ENCODE assay signal across 2 cellular contexts in genomic region chr10:29344073-29344820, GRCh38.
TF ChIP-seq lines count a peak whose summit lies in the region.

No MANE protein-coding gene starts in this region.

TF ChIP-seq in HepG2, 621 proteins besides CTCF, POLR2A, EP300 and RAD21:
- TF ChIP-seq ZNF687 (CRISPR knock-in tag; IDR thresholded peaks at IDR 0.05): no peak
- no peak for TF ChIP-seq ZNF276 (CRISPR knock-in tag; IDR thresholded peaks at IDR 0.05; ENCODE audit: low read depth)
- no peak for TF ChIP-seq PAF1 (CRISPR knock-in tag; IDR thresholded peaks at IDR 0.05)
- no peak for TF ChIP-seq ZNF607 (CRISPR knock-in tag; IDR thresholded peaks at IDR 0.05; ENCODE audit: borderline replicate concordance)
- no peak for TF ChIP-seq PREB (CRISPR knock-in tag; IDR thresholded peaks at IDR 0.05)
- no peak for TF ChIP-seq NR2F1 (CRISPR knock-in tag; IDR thresholded peaks at IDR 0.05)
- TF ChIP-seq MLX (CRISPR knock-in tag; IDR thresholded peaks at IDR 0.05): no peak
- no peak for TF ChIP-seq CBX2 (IDR thresholded peaks at IDR 0.05; ENCODE audit: low read depth, low read length)
- TF ChIP-seq CBX2 (CRISPR knock-in tag; IDR thresholded peaks at IDR 0.05; ENCODE audit: low read depth): no peak
- TF ChIP-seq SAFB2 (CRISPR knock-in tag; IDR thresholded peaks at IDR 0.05; ENCODE audit: borderline replicate concordance, low read depth): no peak
- TF ChIP-seq SOX13 (IDR thresholded peaks at IDR 0.05): no peak
- TF ChIP-seq SOX13 (CRISPR knock-in tag; conservative IDR thresholded peaks at IDR 0.05 in 1 of 2, IDR thresholded peaks at IDR 0.05 in 1 of 2): no peak
- no peak for TF ChIP-seq PCBP2 (optimal IDR thresholded peaks at IDR 0.05; ENCODE audit: low read depth, low read length, poor library complexity, severe bottlenecking)
- no peak for TF ChIP-seq ZNF567 (CRISPR knock-in tag; IDR thresholded peaks at IDR 0.05; ENCODE audit: borderline replicate concordance)
- TF ChIP-seq DR1 (CRISPR knock-in tag; IDR thresholded peaks at IDR 0.05): no peak
- no peak for TF ChIP-seq CBX1 (IDR thresholded peaks at IDR 0.05; ENCODE audit: low read depth)
- no peak for TF ChIP-seq FOXO1 (CRISPR knock-in tag; IDR thresholded peaks at IDR 0.05)
- no peak for TF ChIP-seq ZNF674 (CRISPR knock-in tag; IDR thresholded peaks at IDR 0.05; ENCODE audit: low read depth)
- TF ChIP-seq ZNF234 (CRISPR knock-in tag; conservative IDR thresholded peaks at IDR 0.05): no peak
- no peak for TF ChIP-seq HMGXB4 (CRISPR knock-in tag; IDR thresholded peaks at IDR 0.05; ENCODE audit: borderline replicate concordance in 1 of 2, low read depth in 1 of 2)
- TF ChIP-seq ZNF782 (CRISPR knock-in tag; IDR thresholded peaks at IDR 0.05; ENCODE audit: borderline replicate concordance): no peak

TF ChIP-seq in GM12878, 131 proteins besides CTCF, POLR2A, EP300 and RAD21:
- TF ChIP-seq IKZF1 (conservative IDR thresholded peaks at IDR 0.05): no peak
- TF ChIP-seq BHLHE40 (IDR thresholded peaks at IDR 0.05; ENCODE audit: borderline replicate concordance in 1 of 2, low read depth in 2 of 2, low read length in 1 of 2): no peak
- no peak for TF ChIP-seq PAX5 (IDR thresholded peaks at IDR 0.05; ENCODE audit: borderline replicate concordance, low read depth, low read length)
- TF ChIP-seq ZBTB33 (IDR thresholded peaks at IDR 0.05): no peak
- no peak for TF ChIP-seq CEBPZ (IDR thresholded peaks at IDR 0.05; ENCODE audit: low read depth, low read length)
- TF ChIP-seq MEF2B (IDR thresholded peaks at IDR 0.05; ENCODE audit: partially characterized antibody, poor library complexity, severe bottlenecking): no peak
- TF ChIP-seq LARP7 (IDR thresholded peaks at IDR 0.05): no peak
- TF ChIP-seq ZNF622 (IDR thresholded peaks at IDR 0.05): no peak
- no peak for TF ChIP-seq BRCA1 (IDR thresholded peaks at IDR 0.05; ENCODE audit: low read depth, low read length)
- no peak for TF ChIP-seq TBL1XR1 (IDR thresholded peaks at IDR 0.05; ENCODE audit: low read depth, low read length)
- no peak for TF ChIP-seq SP1 (IDR thresholded peaks at IDR 0.05; ENCODE audit: low read depth, low read length)
- no peak for TF ChIP-seq EGR1 (IDR thresholded peaks at IDR 0.05; ENCODE audit: borderline replicate concordance in 1 of 2, low read depth in 2 of 2, low read length in 2 of 2)
- no peak for TF ChIP-seq SREBF2 (IDR thresholded peaks at IDR 0.05; ENCODE audit: low read length)
- no peak for TF ChIP-seq E2F8 (IDR thresholded peaks at IDR 0.05; ENCODE audit: low read depth, partially characterized antibody)
- no peak for TF ChIP-seq SREBF1 (IDR thresholded peaks at IDR 0.05; ENCODE audit: low read length)
- TF ChIP-seq NFXL1 (IDR thresholded peaks at IDR 0.05; ENCODE audit: borderline replicate concordance): no peak
- TF ChIP-seq BCLAF1 (IDR thresholded peaks at IDR 0.05): no peak
- TF ChIP-seq STAT1 (conservative IDR thresholded peaks at IDR 0.05): no peak
- no peak for TF ChIP-seq PRDM15 (CRISPR knock-in tag; IDR thresholded peaks at IDR 0.05)
- no peak for TF ChIP-seq CBX3 (IDR thresholded peaks at IDR 0.05; ENCODE audit: borderline replicate concordance, low read depth)
